ENCODE assay signal across 14 cellular contexts in the genomic region with DNA sequence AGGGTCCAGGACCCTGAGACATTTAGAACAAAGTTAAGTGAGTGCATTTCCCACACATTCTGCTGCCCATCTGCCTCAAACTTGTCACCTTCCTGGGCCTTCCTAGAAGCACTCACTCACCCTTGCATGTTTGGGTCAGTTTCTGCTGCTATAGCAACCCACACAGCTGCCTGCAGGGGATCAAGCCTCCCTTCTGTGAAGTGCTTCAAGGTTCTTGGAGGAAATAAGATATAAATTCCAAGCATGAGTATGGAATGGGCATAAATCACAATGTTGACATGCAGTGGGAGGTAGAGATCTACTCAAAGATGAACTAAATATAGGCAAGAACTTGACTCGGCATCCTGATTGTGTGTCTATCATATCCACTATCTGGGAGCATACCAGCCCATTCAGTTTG.
"Had no signal": no experiment of that assay in that cellular context is flagged by ENCODE, and none has a peak within 500 bp of the region (broad histone marks: within the 10 kb centered on the region; RNA-seq: fewer than 3 reads in every experiment).

No MANE protein-coding gene starts in this region.

- ATAC-seq: activated CD8-positive, alpha-beta T cell treated with anti-CD3 and anti-CD28 coated beads for 36 hours; activated T-cell treated with anti-CD3 and anti-CD28 coated beads, Interleukin-2, amount 50 U/mL, for 72 hours; left lung had no signal

- H3K4me1 ChIP-seq: ascending aorta, left lung, thyroid gland, uterus had no signal

- H3K4me3 ChIP-seq: ascending aorta, coronary artery, left lung, thyroid gland, uterus had no signal

- H3K27me3 ChIP-seq: ascending aorta, left lung, thyroid gland, uterus had no signal

- H3K27ac ChIP-seq: ascending aorta, coronary artery, left lung, thyroid gland, uterus, VCaP had no signal

- H3K36me3 ChIP-seq: ascending aorta, left lung, thyroid gland, uterus had no signal

- DNase-seq: activated CD8-positive, alpha-beta memory T cell treated with anti-CD3 and anti-CD28 coated beads, Interleukin-2, amount 50 U/mL, for 4 hours; activated CD8-positive, alpha-beta T cell treated with anti-CD3 and anti-CD28 coated beads for 36 hours; activated T-cell treated with anti-CD3 and anti-CD28 coated beads, Interleukin-2, amount 50 U/mL, for 72 hours; effector CD4-positive, alpha-beta T cell; left lung; nephron progenitor cell; stimulated activated CD4-positive, alpha-beta T cell treated with anti-CD3 and anti-CD28 coated beads, Interleukin-15, amount 100 ng/mL, for 24 hours; stimulated activated CD4-positive, alpha-beta T cell treated with anti-CD3 and anti-CD28 coated beads, Interleukin-4, amount 100 ng/mL, for 4 hours; T-helper 9 cell; thyroid gland; uterus had no signal

- H3K9me3 ChIP-seq: ascending aorta, left lung, thyroid gland, uterus had no signal
